22 cellular contexts compared by ENCODE assay signal in genomic region chr11:131165036-131165435, GRCh38.
DNase-seq lines count a peak whose midpoint lies in the region; ATAC-seq and TF ChIP-seq lines count a peak whose summit lies in the region.
"Had no signal": no experiment of that assay in that cellular context is flagged by ENCODE, and none has a peak within 500 bp of the region (broad histone marks: within the 10 kb centered on the region; RNA-seq: fewer than 3 reads in every experiment).

No MANE protein-coding gene starts in this region.

- no peak for DNase-seq in transverse colon
- DNase-seq in iPS-NIHi7 (ENCODE audit: extremely low spot score): no peak
- DNase-seq in NCI-H1417 (lab: John Stamatoyannopoulos, UW): no peak
- DNase-seq: 8988T; ACHN; BE2C; C1 segment of cervical spinal cord; CD4-positive, alpha-beta memory T cell; CD4-positive, CD25-positive, alpha-beta regulatory T cell; CD8-positive, alpha-beta memory T cell; COR-L47; DMS 273 treated with DMSO at 0.1 percent for 48 hours; DMS153; DMS53; DMS79; DND-41; EL; GDM1 had no signal

- H3K4me3 ChIP-seq in muscle layer of colon (ENCODE audit: low read depth in 1 of 2, low read length in 2 of 2) (no peak overlapping the region), rectal smooth muscle tissue (ENCODE audit: low read length) (no peak overlapping the region), transverse colon (no peak overlapping the region)
- H3K4me3 ChIP-seq: BLaER1 had no signal

- no peak for TF ChIP-seq EP300 in transverse colon (IDR thresholded peaks at IDR 0.05; ENCODE audit: low read depth)

- TF ChIP-seq POLR2A in transverse colon (IDR thresholded peaks at IDR 0.05): no peak

- H3K36me3 ChIP-seq in muscle layer of colon (ENCODE audit: insufficient read depth, low read length): no peaks in the 10 kb centered on the region
- no peaks in the 10 kb centered on the region for H3K36me3 ChIP-seq in rectal smooth muscle tissue (ENCODE audit: control insufficient read depth, insufficient read depth, low read length)
- H3K36me3 ChIP-seq in transverse colon: no peaks in the 10 kb centered on the region
- H3K36me3 ChIP-seq: BE2C, BLaER1 had no signal

- H3K9ac ChIP-seq in muscle layer of colon (ENCODE audit: low read length) (no peak overlapping the region), rectal smooth muscle tissue (ENCODE audit: low read length) (no peak overlapping the region)
- H3K9ac ChIP-seq: BLaER1 had no signal

- no peaks in the 10 kb centered on the region for H3K9me3 ChIP-seq in muscle layer of colon (ENCODE audit: low read length)
- H3K9me3 ChIP-seq in transverse colon: no peaks in the 10 kb centered on the region
- H3K9me3 ChIP-seq: BE2C, BLaER1 had no signal

- no peak for TF ChIP-seq CTCF in transverse colon (IDR thresholded peaks at IDR 0.05)

- ATAC-seq in GM21526 (IDR thresholded peaks at IDR 0.05; ENCODE audit: low FRiP score, unreplicated experiment): no peak

- in situ Hi-C loops in transverse colon (cut with MboI; ENCODE audit: low pct_ligation_motif_present in 1 of 4, low pct_unique_long_range_greater_than_20kb in 1 of 4, low sequenced_read_pairs in 3 of 4): no loop called here

- intact Hi-C loops in transverse colon (cut with DNase I; ENCODE audit: low total_unique reads): no loop called here

- H3K27ac ChIP-seq in muscle layer of colon (ENCODE audit: low read depth, low read length) (peak overlapping the region; percentile 20), rectal smooth muscle tissue (ENCODE audit: low read depth, low read length) (peak overlapping the region; percentile 57), transverse colon (peak overlapping the region in 3 of 4 donors; percentile 54 to 57 (median 54))
- H3K27ac ChIP-seq: BLaER1 had no signal

- 47 to 70% methylated on average over 4 to 5 of the region's 5 CpGs for WGBS in transverse colon (ENCODE audit: low coverage in 1 of 2), 2 donors

- H3K27me3 ChIP-seq in muscle layer of colon (ENCODE audit: control insufficient read depth in 1 of 2, insufficient read depth in 2 of 2, low read length in 2 of 2) (no peaks in the 10 kb centered on the region), rectal smooth muscle tissue (ENCODE audit: control insufficient read depth, insufficient read depth, low read length) (no peaks in the 10 kb centered on the region), transverse colon (no peaks in the 10 kb centered on the region)
- H3K27me3 ChIP-seq: BE2C, BLaER1 had no signal

- H3K4me1 ChIP-seq in muscle layer of colon (ENCODE audit: insufficient read depth, low read length): peaks cover 30% of the 10 kb centered on the region
- peaks cover 15% of the 10 kb centered on the region for H3K4me1 ChIP-seq in rectal smooth muscle tissue (ENCODE audit: control insufficient read depth, insufficient read depth, low read length)
- no peaks in the 10 kb centered on the region for H3K4me1 ChIP-seq in transverse colon
- H3K4me1 ChIP-seq: BE2C, BLaER1 had no signal
